ENCODE assay signal across 11 cellular contexts in genomic region chrX:47189906-47190305, GRCh38. TPM values are rescaled to one million over a fixed set of nuclear protein-coding genes. Genes with fewer than 3 reads are reported as not detected.
DNase-seq lines count a peak whose midpoint lies in the region; ATAC-seq and TF ChIP-seq lines count a peak whose summit lies in the region.
"Had no signal": no experiment of that assay in that cellular context is flagged by ENCODE, and none has a peak within 500 bp of the region (broad histone marks: within the 10 kb centered on the region; RNA-seq: fewer than 3 reads in every experiment).

No MANE protein-coding gene starts in this region.

- 55% methylated on average over 15 of the region's 19 CpGs for WGBS in esophagus muscularis mucosa

- TF ChIP-seq RAD21 in HCT116 (IDR thresholded peaks at IDR 0.05; ENCODE audit: low read depth) = no peak

- RAD21 ChIA-PET in HCT116 (lab: Charles Lee; ENCODE audit: low non-redundant PET in 1 of 2, low total read pairs in 2 of 2, uncharacterized antibody in 2 of 2, unreplicated experiment in 2 of 2) = no interaction called here

- H3K27ac Mint-ChIP-seq in neural crest cell (ENCODE audit: unreplicated experiment) = no peak overlapping the region

- no peaks in the 10 kb centered on the region for H4K20me1 ChIP-seq in HCT116 (ENCODE audit: insufficient read depth)

- no TSS peak for BruUV-seq in HCT116 (replicated peaks; lab: Mats Ljungman, UMichigan)

- H3K4me3 ChIP-seq in HCT116 (replicated peaks in 1 of 2; ENCODE audit: low read depth in 1 of 2, low read length in 2 of 2) = no peak overlapping the region
- H3K4me3 ChIP-seq in SK-N-MC = no peak overlapping the region
- H3K4me3 ChIP-seq in esophagus muscularis mucosa = no peak overlapping the region
- H3K4me3 ChIP-seq: GM12878 had no signal

- peaks cover 40% of the 10 kb centered on the region for H3K4me1 Mint-ChIP-seq in neural crest cell

- H3K36me3 ChIP-seq in HCT116 (ENCODE audit: control insufficient read depth in 1 of 2, insufficient read depth in 2 of 2, low read length in 2 of 2) (no peaks in the 10 kb centered on the region; a peak in 1 of 4 replicates), SK-N-MC (ENCODE audit: insufficient read depth, low read length) (peaks cover 11% of the 10 kb centered on the region; the same call in 1 of the 2 replicates), esophagus muscularis mucosa (peaks cover 0 to 24% (median 21%) of the 10 kb centered on the region in 4 donors)

- peaks cover 3% of the 10 kb centered on the region for H3K9me3 Mint-ChIP-seq in neural crest cell

- POLR2A ChIA-PET in HCT116 (lab: Charles Lee) = interaction anchor here (1.1 to 2.0 kb wide), 3 partner anchors 28 to 333 kb away, joined by 4 to 7 read pairs (median 5); partner anchors contain the start of gene RBM10

- H2AFZ ChIP-seq in HCT116 (ENCODE audit: low read depth, low read length, poor library complexity, severe bottlenecking) = no peak overlapping the region

- no peak for TF ChIP-seq EP300 in esophagus muscularis mucosa (IDR thresholded peaks at IDR 0.05)

- peaks cover 28% of the 10 kb centered on the region for H3K79me2 ChIP-seq in HCT116 (ENCODE audit: insufficient read depth, low read length)

- H3K36me3 Mint-ChIP-seq in neural crest cell (ENCODE audit: low read depth) = peaks cover 7% of the 10 kb centered on the region

- H3K27me3 ChIP-seq in HCT116 (ENCODE audit: insufficient read depth, low read length) (no peaks in the 10 kb centered on the region), esophagus muscularis mucosa (no peaks in the 10 kb centered on the region)
- H3K27me3 ChIP-seq: Peyer's patch had no signal

- H3K9me2 ChIP-seq in HCT116 (ENCODE audit: insufficient read depth) = no peaks in the 10 kb centered on the region

- H3K27me3 Mint-ChIP-seq in neural crest cell (ENCODE audit: low read depth) = peaks cover 9% of the 10 kb centered on the region

- CTCF ChIA-PET in HCT116 (lab: Charles Lee) = interaction anchor here (1.2 to 1.7 kb wide), 3 partner anchors 44 to 195 kb away, joined by 3 to 11 read pairs (median 4); partner anchors contain the start of genes NDUFB11 and RBM10

- H3K4me2 ChIP-seq in HCT116 (ENCODE audit: low read length) = peak overlapping the region; percentile 82; the same call in 1 of the 2 replicates

- no peak for TF ChIP-seq CTCF in HCT116 (IDR thresholded peaks at IDR 0.05 in 2 of 3, conservative IDR thresholded peaks at IDR 0.05 in 1 of 3; ENCODE audit: borderline replicate concordance in 1 of 3, insufficient read depth in 1 of 3, low read depth in 2 of 3, low read length in 2 of 3)
- TF ChIP-seq CTCF in neural crest cell (conservative IDR thresholded peaks at IDR 0.05) = no peak
- no peak for TF ChIP-seq CTCF in esophagus muscularis mucosa (IDR thresholded peaks at IDR 0.05)

- peak overlapping the region; percentile 92 for H3K4me3 Mint-ChIP-seq in neural crest cell

- H3K9me3 ChIP-seq in HCT116 (ENCODE audit: control insufficient read depth in 1 of 2, insufficient read depth in 1 of 2, low read depth in 1 of 2, low read length in 2 of 2) (no peaks in the 10 kb centered on the region), SK-N-MC (ENCODE audit: low read depth, low read length) (no peaks in the 10 kb centered on the region), esophagus muscularis mucosa (no peaks in the 10 kb centered on the region)
- H3K9me3 ChIP-seq: BLaER1, Peyer's patch had no signal

- H3K9ac ChIP-seq in HCT116 (ENCODE audit: low read length) = no peak overlapping the region
- no peak overlapping the region for H3K9ac ChIP-seq in SK-N-MC (ENCODE audit: insufficient read length)

- intact Hi-C loops in HCT116 (cut with micrococcal nuclease) = loop anchor here (5.0 to 10.0 kb wide), 4 partner anchors 172 to 837 kb away; partner anchors contain the start of gene ZNF41
- intact Hi-C loops in esophagus muscularis mucosa (cut with DNase I) = loop anchor here (10.0 kb wide), 1 partner anchor 835 kb away; no protein-coding TSS in a partner anchor

- TF ChIP-seq POLR2A in HCT116 (IDR thresholded peaks at IDR 0.05; ENCODE audit: borderline replicate concordance, extremely low read depth, insufficient read depth, insufficient read length) (no peak), esophagus muscularis mucosa (IDR thresholded peaks at IDR 0.05; ENCODE audit: low read depth) (no peak)

- no peak for ATAC-seq in HCT116

- peaks cover 5 to 25% of the 10 kb centered on the region in 2 experiments; a peak in 3 of 4 replicates for H3K4me1 ChIP-seq in HCT116 (ENCODE audit: control insufficient read depth in 1 of 2, insufficient read depth in 2 of 2, low read length in 2 of 2)
- peaks cover 15 to 34% (median 19%) of the 10 kb centered on the region in 4 donors for H3K4me1 ChIP-seq in esophagus muscularis mucosa

- DNase-seq in DMS53 (lab: John Stamatoyannopoulos, UW) (peak; percentile 25), DMS53 treated with DMSO at 0.1 percent for 48 hours (lab: John Stamatoyannopoulos, UW; ENCODE audit: unreplicated experiment) (no peak), HCT116 (ENCODE audit: low read depth, low spot score) (no peak), SK-N-MC (ENCODE audit: low read depth, low spot score) (no peak), neural crest cell (ENCODE audit: low read depth, low spot score) (no peak), nucleus accumbens (lab: John Stamatoyannopoulos, UW) (no peak), esophagus muscularis mucosa (ENCODE audit: extremely low spot score) (no peak)
- DNase-seq in activated effector memory CD4-positive, alpha-beta T cell treated with anti-CD3 and anti-CD28 coated beads, Interleukin-2, amount 50 U/mL, for 16 hours = no peak

- no peak overlapping the region for H3K27ac ChIP-seq in HCT116 (ENCODE audit: low read depth, low read length)
- H3K27ac ChIP-seq in SK-N-MC = peak overlapping the region; percentile 62; the same call in 1 of the 2 replicates
- no peak overlapping the region for H3K27ac ChIP-seq in esophagus muscularis mucosa (replicated peaks in 1 of 4)

TF ChIP-seq in HCT116, 20 proteins besides CTCF, POLR2A, EP300 and RAD21 (continues in another document):
- TF ChIP-seq ZNF274 (IDR thresholded peaks at IDR 0.05; ENCODE audit: low read depth, low read length) (no peak), SIN3A (IDR thresholded peaks at IDR 0.05; ENCODE audit: low read depth) (no peak), EZH2 (IDR thresholded peaks at IDR 0.05) (no peak), CBX3 (IDR thresholded peaks at IDR 0.05; ENCODE audit: low read depth) (no peak), REST (IDR thresholded peaks at IDR 0.05; ENCODE audit: low read depth) (no peak), FOSL1 (IDR thresholded peaks at IDR 0.05; ENCODE audit: low read depth) (no peak), YY1 (IDR thresholded peaks at IDR 0.05; ENCODE audit: extremely low read depth, insufficient replicate concordance, low read depth, low read length) (no peak), EZH2phosphoT487 (IDR thresholded peaks at IDR 0.05; ENCODE audit: borderline replicate concordance) (no peak), EGR1 (IDR thresholded peaks at IDR 0.05; ENCODE audit: low read depth) (no peak), ATF3 (IDR thresholded peaks at IDR 0.05) (no peak), MAX (IDR thresholded peaks at IDR 0.05) (no peak), SP1 (IDR thresholded peaks at IDR 0.05; ENCODE audit: low read depth) (no peak)

RNA-seq across cellular contexts. Expression of gene UBA1, which starts 3.7 kb away (rescaled TPM):
- total RNA-seq in HCT116 (2021; ENCODE audit: unreplicated experiment) = 275 TPM
- polyA plus RNA-seq in HCT116 (2012) = 267 and 276 TPM in 2 replicates
- total RNA-seq in neural crest cell = 484 and 498 TPM in 2 replicates
- total RNA-seq in esophagus muscularis mucosa = 100 to 1,000 TPM; 125 to 218 (median 147) TPM

RNA-seq across cellular contexts. Expression of gene CDK16, which starts 28.6 kb away (rescaled TPM):
- total RNA-seq in HCT116 (2021; ENCODE audit: unreplicated experiment) (131 TPM), neural crest cell (281 and 289 TPM in 2 replicates), esophagus muscularis mucosa (10 to 100 TPM; 51.9 to 87.1 (median 65.4) TPM)
- 156 and 181 TPM in 2 replicates for polyA plus RNA-seq in HCT116 (2012)

RNA-seq across cellular contexts. Expression of gene USP11, which starts 42.9 kb away (rescaled TPM):
- total RNA-seq in HCT116 (2021; ENCODE audit: unreplicated experiment) (62.0 TPM), neural crest cell (232 and 245 TPM in 2 replicates), esophagus muscularis mucosa (10 to 100 TPM; 23.3 to 44.1 (median 38.2) TPM)
- 87.7 and 102 TPM in 2 replicates for polyA plus RNA-seq in HCT116 (2012)

RNA-seq across cellular contexts. Expression of gene RBM10, which starts 44.9 kb away (rescaled TPM):
- total RNA-seq in HCT116 (2021; ENCODE audit: unreplicated experiment) = 56.9 TPM
- 67.3 and 69.3 TPM in 2 replicates for polyA plus RNA-seq in HCT116 (2012)
- total RNA-seq in neural crest cell = 87.7 and 89.2 TPM in 2 replicates
- 10 to 100 TPM; 25.3 to 38.4 (median 29.8) TPM for total RNA-seq in esophagus muscularis mucosa

RNA-seq across cellular contexts. Expression of gene NDUFB11, which starts 45.4 kb away (rescaled TPM):
- total RNA-seq in HCT116 (2021; ENCODE audit: unreplicated experiment) (78.9 TPM), neural crest cell (113 and 115 TPM in 2 replicates), esophagus muscularis mucosa (10 to 100 TPM; 58.3 to 87.5 (median 76.3) TPM)
- 116 and 123 TPM in 2 replicates for polyA plus RNA-seq in HCT116 (2012)
